Comparison of ENCODE assay signal across 8 cellular contexts in genomic region chr1:25023190-25023578, GRCh38.
DNase-seq lines count a peak whose midpoint lies in the region; ATAC-seq lines count a peak whose summit lies in the region.

No MANE protein-coding gene starts in this region.

- no peaks in the 10 kb centered on the region for H3K36me3 ChIP-seq in BLaER1 treated with 17β-estradiol and CSF1 and Interleukin-3, amounts not matched to agents 10 nM and 100 nM
- H3K36me3 ChIP-seq in HUES48 (ENCODE audit: control insufficient read depth, insufficient read depth, low read length): no peaks in the 10 kb centered on the region
- no peaks in the 10 kb centered on the region for H3K36me3 ChIP-seq in naive thymus-derived CD4-positive, alpha-beta T cell (ENCODE audit: control insufficient read depth in 2 of 3, insufficient read depth in 3 of 3, low read length in 3 of 3)

- in situ Hi-C loops in ACHN (cut with HindIII; ENCODE audit: low pct_ligation_motif_present, low pct_unique_long_range_greater_than_20kb, low sequenced_read_pairs): no loop called here

- no peaks in the 10 kb centered on the region for H3K27me3 Mint-ChIP-seq in activated naive CD8-positive, alpha-beta T cell treated with anti-CD3 and anti-CD28 coated beads, Interleukin-2, amount 50 U/mL, for 24 hours
- H3K27me3 Mint-ChIP-seq in naive thymus-derived CD4-positive, alpha-beta T cell: no peaks in the 10 kb centered on the region

- H3K9me3 ChIP-seq in BLaER1 treated with 17β-estradiol and CSF1 and Interleukin-3, amounts not matched to agents 10 nM and 100 nM (replicated peaks in 1 of 11): no peaks in the 10 kb centered on the region
- H3K9me3 ChIP-seq in HUES48 (ENCODE audit: control insufficient read depth, insufficient read depth, low read length): no peaks in the 10 kb centered on the region
- H3K9me3 ChIP-seq in naive thymus-derived CD4-positive, alpha-beta T cell (ENCODE audit: control insufficient read depth in 2 of 3, low read length in 3 of 3): no peaks in the 10 kb centered on the region

- peaks cover 0 to 13% (median 0%) of the 10 kb centered on the region in 11 experiments; a peak in 7 of 22 replicates for H4K20me1 ChIP-seq in BLaER1 treated with 17β-estradiol and CSF1 and Interleukin-3, amounts not matched to agents 10 nM and 100 nM

- no peak overlapping the region for H3K4me3 ChIP-seq in BLaER1 treated with 17β-estradiol and CSF1 and Interleukin-3, amounts not matched to agents 10 nM and 100 nM
- H3K4me3 ChIP-seq in HUES48 (ENCODE audit: low read depth, low read length): no peak overlapping the region
- peak overlapping the region; percentile 49 for H3K4me3 ChIP-seq in naive thymus-derived CD4-positive, alpha-beta T cell (ENCODE audit: low read length)

- H3K9ac ChIP-seq in BLaER1 treated with 17β-estradiol and CSF1 and Interleukin-3, amounts not matched to agents 10 nM and 100 nM: peak overlapping the region in 8 of 11 experiments; percentile 35 to 63 (median 54); a peak in 15 of 22 replicates
- no peak overlapping the region for H3K9ac ChIP-seq in HUES48 (ENCODE audit: low read depth, low read length)

- H3K9me3 Mint-ChIP-seq in activated naive CD8-positive, alpha-beta T cell treated with anti-CD3 and anti-CD28 coated beads, Interleukin-2, amount 50 U/mL, for 24 hours: no peaks in the 10 kb centered on the region
- peaks cover 0 to 1% (median 0%) of the 10 kb centered on the region in 11 donors for H3K9me3 Mint-ChIP-seq in naive thymus-derived CD4-positive, alpha-beta T cell

- peak overlapping the region; percentile 74 for H3K4me3 Mint-ChIP-seq in activated naive CD8-positive, alpha-beta T cell treated with anti-CD3 and anti-CD28 coated beads, Interleukin-2, amount 50 U/mL, for 24 hours
- H3K4me3 Mint-ChIP-seq in naive thymus-derived CD4-positive, alpha-beta T cell: peak overlapping the region; percentile 10 to 83 (median 76)

- intact Hi-C loops in naive thymus-derived CD4-positive, alpha-beta T cell (cut with micrococcal nuclease): loop anchor here (2.0 to 10.0 kb wide), 4 partner anchors 16 to 518 kb away; partner anchors contain the start of gene RCAN3 (in 1 of the 2)

- ATAC-seq in activated naive CD8-positive, alpha-beta T cell treated with anti-CD3 and anti-CD28 coated beads, Interleukin-2, amount 50 U/mL, for 24 hours: no peak
- ATAC-seq in naive thymus-derived CD4-positive, alpha-beta T cell: no peak
- no peak for ATAC-seq in HG02938 (IDR thresholded peaks at IDR 0.05; ENCODE audit: unreplicated experiment)

- no peak for DNase-seq in activated naive CD8-positive, alpha-beta T cell treated with anti-CD3 and anti-CD28 coated beads, Interleukin-2, amount 50 U/mL, for 24 hours
- DNase-seq in naive thymus-derived CD4-positive, alpha-beta T cell: no peak
- DNase-seq in NCI-H510A treated with DMSO at 0.1 percent for 48 hours (lab: John Stamatoyannopoulos, UW) (no peak), ACHN (no peak), DMS114 treated with DMSO at 0.1 percent for 48 hours (lab: John Stamatoyannopoulos, UW; ENCODE audit: unreplicated experiment) (no peak)

- peak overlapping the region; percentile 77 to 98 (median 93) for H3K4me2 ChIP-seq in BLaER1 treated with 17β-estradiol and CSF1 and Interleukin-3, amounts not matched to agents 10 nM and 100 nM

- H3K36me3 Mint-ChIP-seq in activated naive CD8-positive, alpha-beta T cell treated with anti-CD3 and anti-CD28 coated beads, Interleukin-2, amount 50 U/mL, for 24 hours (ENCODE audit: low read depth): peaks cover 2% of the 10 kb centered on the region
- no peaks in the 10 kb centered on the region for H3K36me3 Mint-ChIP-seq in naive thymus-derived CD4-positive, alpha-beta T cell

- H3K4me1 ChIP-seq in BLaER1 treated with 17β-estradiol and CSF1 and Interleukin-3, amounts not matched to agents 10 nM and 100 nM: peaks cover 53 to 99% (median 81%) of the 10 kb centered on the region in 10 experiments
- peaks cover 24% of the 10 kb centered on the region for H3K4me1 ChIP-seq in HUES48 (ENCODE audit: control insufficient read depth, insufficient read depth, low read length)
- peaks cover 57 to 64% of the 10 kb centered on the region in 2 donors for H3K4me1 ChIP-seq in naive thymus-derived CD4-positive, alpha-beta T cell (ENCODE audit: control insufficient read depth in 2 of 2, insufficient read depth in 2 of 2, low read length in 2 of 2)

- peak overlapping the region in 9 of 11 experiments; percentile 1 to 67 (median 52); a peak in 13 of 22 replicates for H3K27ac ChIP-seq in BLaER1 treated with 17β-estradiol and CSF1 and Interleukin-3, amounts not matched to agents 10 nM and 100 nM
- peak overlapping the region; percentile 97 for H3K27ac ChIP-seq in HUES48 (ENCODE audit: low read depth, low read length)
- peak overlapping the region; percentile 89 for H3K27ac ChIP-seq in naive thymus-derived CD4-positive, alpha-beta T cell (ENCODE audit: low read depth, low read length)

- H3K27ac Mint-ChIP-seq in activated naive CD8-positive, alpha-beta T cell treated with anti-CD3 and anti-CD28 coated beads, Interleukin-2, amount 50 U/mL, for 24 hours: peak overlapping the region; percentile 91
- H3K27ac Mint-ChIP-seq in naive thymus-derived CD4-positive, alpha-beta T cell: peak overlapping the region; percentile 91 to 98 (median 96)

- CTCF ChIA-PET in naive thymus-derived CD4-positive, alpha-beta T cell (lab: Charles Lee): interaction anchor here (0.8 to 2.8 kb wide), 12 partner anchors 9 to 176 kb away, joined by 4 to 20 read pairs (median 4); no protein-coding TSS in a partner anchor

- POLR2A ChIA-PET in naive thymus-derived CD4-positive, alpha-beta T cell (lab: Charles Lee): interaction anchor here (1.0 to 5.4 kb wide), 15 partner anchors 12 to 94 kb away, joined by 3 to 68 read pairs (median 9); partner anchors contain the start of gene RUNX3

- peaks cover 0 to 25% (median 0%) of the 10 kb centered on the region in 11 experiments; a peak in 4 of 22 replicates for H3K27me3 ChIP-seq in BLaER1 treated with 17β-estradiol and CSF1 and Interleukin-3, amounts not matched to agents 10 nM and 100 nM
- H3K27me3 ChIP-seq in HUES48 (ENCODE audit: control insufficient read depth, insufficient read depth, low read length): no peaks in the 10 kb centered on the region
- H3K27me3 ChIP-seq in naive thymus-derived CD4-positive, alpha-beta T cell (ENCODE audit: control insufficient read depth in 2 of 2, insufficient read depth in 2 of 2, low read length in 2 of 2): no peaks in the 10 kb centered on the region

- peaks cover 95% of the 10 kb centered on the region for H3K4me1 Mint-ChIP-seq in activated naive CD8-positive, alpha-beta T cell treated with anti-CD3 and anti-CD28 coated beads, Interleukin-2, amount 50 U/mL, for 24 hours
- H3K4me1 Mint-ChIP-seq in naive thymus-derived CD4-positive, alpha-beta T cell: peaks cover 43 to 89% (median 73%) of the 10 kb centered on the region in 7 donors
